In genomic region chr18:26656401-26656943, GRCh38 we compare ENCODE assay signal across 9 cellular contexts.
DNase-seq lines count a peak whose midpoint lies in the region; ATAC-seq and TF ChIP-seq lines count a peak whose summit lies in the region.
"Had no signal": no experiment of that assay in that cellular context is flagged by ENCODE, and none has a peak within 500 bp of the region (broad histone marks: within the 10 kb centered on the region; RNA-seq: fewer than 3 reads in every experiment).

No MANE protein-coding gene starts in this region.

- H2AFZ ChIP-seq in Karpas-422 (ENCODE audit: low read length) (no peak overlapping the region), osteoblast (ENCODE audit: low read length) (no peak overlapping the region)

- 1% methylated on average over 24 to 68 of the region's 68 CpGs for WGBS in esophagus, 2 donors

- ATAC-seq in GM19467 (IDR thresholded peaks at IDR 0.05; ENCODE audit: unreplicated experiment) (peak; percentile 19), HG03460 (IDR thresholded peaks at IDR 0.05; ENCODE audit: unreplicated experiment) (no peak)

- H3K4me3 ChIP-seq in Karpas-422 (ENCODE audit: low read length) (no peak overlapping the region), esophagus (ENCODE audit: low read depth in 1 of 2, low read length in 2 of 2) (peak overlapping the region; percentile 51 to 78), osteoblast (ENCODE audit: insufficient read depth, low read length) (peak overlapping the region; percentile 66)

- DNase-seq in Karpas-422 = no peak
- DNase-seq in osteoblast (ENCODE audit: insufficient read length, low spot score, missing footprints) = no peak
- no peak for DNase-seq in NCI-H1105 treated with DMSO at 0.1 percent for 48 hours (lab: John Stamatoyannopoulos, UW)
- no peak for DNase-seq in NCI-H2107 (lab: John Stamatoyannopoulos, UW)
- no peak for DNase-seq in NOMO-1 treated with DMSO at 0.1 percent for 48 hours (lab: John Stamatoyannopoulos, UW; ENCODE audit: unreplicated experiment)
- DNase-seq: activated B cell treated with CpG ODN at 0.5 μM for 24 hours had no signal

- no peak overlapping the region for H3K9ac ChIP-seq in Karpas-422 (ENCODE audit: low read length)

- H3K79me2 ChIP-seq in Karpas-422 (ENCODE audit: low read length) = no peaks in the 10 kb centered on the region
- H3K79me2 ChIP-seq in osteoblast (ENCODE audit: insufficient read depth, low read length) = no peaks in the 10 kb centered on the region

- H3K27ac ChIP-seq in Karpas-422 (ENCODE audit: low read length) = no peak overlapping the region
- peak overlapping the region; percentile 76 to 82 for H3K27ac ChIP-seq in esophagus (ENCODE audit: low read depth in 2 of 2, low read length in 1 of 2)
- H3K27ac ChIP-seq in osteoblast (ENCODE audit: low read depth, low read length) = no peak overlapping the region

- H4K20me1 ChIP-seq in Karpas-422 (ENCODE audit: insufficient read depth, low read depth, low read length) = no peaks in the 10 kb centered on the region
- H4K20me1 ChIP-seq in osteoblast (ENCODE audit: insufficient read depth, low read length) = no peaks in the 10 kb centered on the region

- H3K9me3 ChIP-seq in Karpas-422 (ENCODE audit: low read length) (no peaks in the 10 kb centered on the region), esophagus (ENCODE audit: control insufficient read depth in 2 of 2, insufficient read depth in 1 of 2, low read depth in 1 of 2, low read length in 1 of 2) (no peaks in the 10 kb centered on the region), osteoblast (ENCODE audit: low read depth, low read length) (no peaks in the 10 kb centered on the region)

- no peak for TF ChIP-seq CTCF in osteoblast (IDR thresholded peaks at IDR 0.05; ENCODE audit: extremely low read depth, low read depth, low read length)

- peak overlapping the region; percentile 54 for H3K4me2 ChIP-seq in Karpas-422 (ENCODE audit: low read depth, low read length, poor library complexity, severe bottlenecking)
- H3K4me2 ChIP-seq in osteoblast (ENCODE audit: insufficient read depth, low read length) = peak overlapping the region; percentile 72

- no peaks in the 10 kb centered on the region for H3K27me3 ChIP-seq in Karpas-422 (ENCODE audit: low read length)
- no peaks in the 10 kb centered on the region for H3K27me3 ChIP-seq in esophagus (ENCODE audit: control insufficient read depth in 1 of 2, insufficient read depth in 2 of 2, low read length in 2 of 2)
- H3K27me3 ChIP-seq in osteoblast (ENCODE audit: insufficient read depth, low read length) = peaks cover 65% of the 10 kb centered on the region

- H3K9me2 ChIP-seq in Karpas-422 (replicated peaks; ENCODE audit: insufficient read depth, low read length) = no peaks in the 10 kb centered on the region

- H3K4me1 ChIP-seq in Karpas-422 (ENCODE audit: low read length) (no peaks in the 10 kb centered on the region), esophagus (ENCODE audit: control insufficient read depth in 2 of 2, insufficient read depth in 2 of 2, low read length in 1 of 2) (peaks cover 2 to 5% of the 10 kb centered on the region in 2 donors), osteoblast (ENCODE audit: insufficient read depth, low read length) (no peaks in the 10 kb centered on the region)

- H3K36me3 ChIP-seq in Karpas-422 (ENCODE audit: insufficient read depth, low read length) = no peaks in the 10 kb centered on the region
- H3K36me3 ChIP-seq in esophagus (ENCODE audit: control insufficient read depth in 2 of 2, insufficient read depth in 2 of 2, low read length in 1 of 2) = no peaks in the 10 kb centered on the region
- no peaks in the 10 kb centered on the region for H3K36me3 ChIP-seq in osteoblast (ENCODE audit: insufficient read depth, low read length)

Comparison
In these comparisons a context has a peak if more than half of its experiments do, and no peak if none do; other contexts are left out.
1. H3K27ac ChIP-seq: peak in esophagus (2 of 2); none in Karpas-422 (single experiment) and osteoblast (single experiment).